13 cellular contexts compared by ENCODE assay signal in the genomic region with DNA sequence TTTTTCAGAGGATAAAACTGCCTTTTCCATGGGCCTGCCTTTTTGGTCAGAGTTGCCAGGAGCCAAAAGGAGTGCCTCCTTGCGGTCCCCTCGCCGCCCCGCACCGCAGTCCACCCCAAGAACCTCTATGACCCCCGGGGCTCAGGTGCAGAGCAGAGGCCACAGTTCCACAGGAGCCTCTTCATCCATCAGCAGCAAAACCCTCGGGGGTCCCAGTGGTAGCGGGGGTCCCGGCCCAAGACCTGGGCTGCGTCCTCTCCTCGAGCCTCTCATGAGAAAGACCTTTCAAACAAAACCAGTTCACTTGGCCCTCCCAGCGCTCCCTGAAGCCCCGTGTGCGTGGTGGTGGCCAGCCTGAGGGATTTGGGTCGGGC. TPM values are rescaled to one million over a fixed set of nuclear protein-coding genes. Genes with fewer than 3 reads are reported as not detected.
DNase-seq lines count a peak whose midpoint lies in the region; ATAC-seq, FAIRE-seq and TF ChIP-seq lines count a peak whose summit lies in the region.
"Had no signal": no experiment of that assay in that cellular context is flagged by ENCODE, and none has a peak within 500 bp of the region (broad histone marks: within the 10 kb centered on the region; RNA-seq: fewer than 3 reads in every experiment).

No MANE protein-coding gene starts in this region.

- FAIRE-seq in K562 (lab: Jason Lieb, UNC) (no peak), GM12892 (lab: Jason Lieb, UNC) (no peak)
- FAIRE-seq: TTC549 had no signal

- H3K27me3 Mint-ChIP-seq in activated T-cell treated with anti-CD3 and anti-CD28 coated beads, Interleukin-2, amount 50 U/mL, for 4 hours (ENCODE audit: low read depth) = no peaks in the 10 kb centered on the region

- peaks cover 8% of the 10 kb centered on the region; the same call in 1 of the 3 replicates for H3K36me3 ChIP-seq in K562 (ENCODE audit: control insufficient read depth, insufficient read depth, low read length)
- H3K36me3 ChIP-seq in lower lobe of right lung = no peaks in the 10 kb centered on the region
- no peaks in the 10 kb centered on the region for H3K36me3 ChIP-seq in stomach smooth muscle (ENCODE audit: control insufficient read depth in 2 of 2, insufficient read depth in 2 of 2, low read length in 2 of 2)

- H3K79me2 ChIP-seq in K562 (ENCODE audit: control insufficient read depth, insufficient read depth, low read length) = peaks cover 71% of the 10 kb centered on the region

- ATAC-seq in activated T-cell treated with anti-CD3 and anti-CD28 coated beads, Interleukin-2, amount 50 U/mL, for 4 hours = no peak
- no peak for ATAC-seq in K562
- no peak for ATAC-seq in lower lobe of right lung
- no peak for ATAC-seq in HG02840 (IDR thresholded peaks at IDR 0.05; ENCODE audit: low FRiP score, unreplicated experiment)

- no peaks in the 10 kb centered on the region for H4K20me1 ChIP-seq in K562 (replicated peaks; ENCODE audit: control insufficient read depth, insufficient read depth, low read length)

- H3K9me3 Mint-ChIP-seq in activated T-cell treated with anti-CD3 and anti-CD28 coated beads, Interleukin-2, amount 50 U/mL, for 4 hours = no peaks in the 10 kb centered on the region

- peaks cover 4% of the 10 kb centered on the region for H3K9me1 ChIP-seq in K562 (ENCODE audit: control insufficient read depth, insufficient read depth, low read length)

- no peak for TF ChIP-seq POLR2A in K562 (conservative IDR thresholded peaks at IDR 0.05)
- TF ChIP-seq POLR2A in GM12892 (IDR thresholded peaks at IDR 0.05; ENCODE audit: low read depth, low read length) = no peak

- H3K4me1 ChIP-seq in K562 (replicated peaks in 1 of 2; ENCODE audit: control insufficient read depth in 2 of 2, insufficient read depth in 2 of 2, low read length in 2 of 2) (peaks cover 35 to 78% of the 10 kb centered on the region in 2 experiments), lower lobe of right lung (peaks cover 23% of the 10 kb centered on the region), stomach smooth muscle (ENCODE audit: control insufficient read depth, insufficient read depth, low read length) (peaks cover 17% of the 10 kb centered on the region)

- peak overlapping the region; percentile 73 for H3K4me2 ChIP-seq in K562 (ENCODE audit: insufficient read depth, low read length)

- no peak for DNase-seq in activated T-cell treated with anti-CD3 and anti-CD28 coated beads, Interleukin-2, amount 50 U/mL, for 4 hours
- no peak for DNase-seq in activated T-cell treated with anti-CD3 and anti-CD28 coated beads for 4 hours
- no peak for DNase-seq in K562 (ENCODE audit: extremely low read depth in 1 of 4, low spot score in 3 of 4)
- DNase-seq in lower lobe of right lung = no peak
- DNase-seq in foreskin melanocyte = no peak
- DNase-seq in GM12892 (ENCODE audit: insufficient read length) = no peak
- DNase-seq: NCI-H748 treated with DMSO at 0.1 percent for 48 hours had no signal

- TF ChIP-seq EP300 in K562 (IDR thresholded peaks at IDR 0.05; ENCODE audit: low read length) = no peak

- H3K9ac ChIP-seq in K562 (ENCODE audit: insufficient read depth in 1 of 2, low read depth in 2 of 2, low read length in 2 of 2) (peak overlapping the region in 1 of 2 experiments; percentile 86; a peak in 3 of 4 replicates), stomach smooth muscle (ENCODE audit: low read length in 2 of 2) (no peak overlapping the region)

- no peaks in the 10 kb centered on the region for H3K27me3 ChIP-seq in K562 (ENCODE audit: control insufficient read depth in 2 of 2, insufficient read depth in 2 of 2, low read length in 2 of 2)
- no peaks in the 10 kb centered on the region for H3K27me3 ChIP-seq in lower lobe of right lung (ENCODE audit: low read depth)
- H3K27me3 ChIP-seq in stomach smooth muscle (ENCODE audit: control insufficient read depth in 1 of 2, insufficient read depth in 2 of 2, low read length in 2 of 2) = peaks cover 0 to 6% of the 10 kb centered on the region in 2 donors

- TF ChIP-seq CTCF in K562 (IDR thresholded peaks at IDR 0.05 in 2 of 3, conservative IDR thresholded peaks at IDR 0.05 in 1 of 3; ENCODE audit: insufficient read depth in 2 of 3, low read depth in 1 of 3, low read length in 3 of 3) = no peak
- TF ChIP-seq CTCF in lower lobe of right lung (IDR thresholded peaks at IDR 0.05) = no peak

- H3K4me3 ChIP-seq in K562 (no peak overlapping the region), lower lobe of right lung (peak overlapping the region; percentile 42), stomach smooth muscle (ENCODE audit: low read length in 2 of 2) (peak overlapping the region; percentile 56 to 68)

- H3K9me3 ChIP-seq in K562 (replicated peaks; ENCODE audit: control insufficient read depth, insufficient read depth, low read depth, low read length) (no peaks in the 10 kb centered on the region), lower lobe of right lung (no peaks in the 10 kb centered on the region), stomach smooth muscle (ENCODE audit: control insufficient read depth in 2 of 2, low read length in 2 of 2) (no peaks in the 10 kb centered on the region)

- no peak for TF ChIP-seq RAD21 in K562 (CRISPR knock-in tag; conservative IDR thresholded peaks at IDR 0.05 in 1 of 2, IDR thresholded peaks at IDR 0.05 in 1 of 2)

- in situ Hi-C loops in K562 (cut with MboI) = no loop called here

- POLR2A ChIA-PET in K562 (lab: Yijun Ruan, JAX) = interaction anchor here (0.6 to 3.2 kb wide), 5 partner anchors 8 to 69 kb away, joined by 3 to 18 read pairs (median 5); no protein-coding TSS in a partner anchor

- H3K27ac ChIP-seq in K562 (ENCODE audit: extremely low read depth, low read depth, low read length) = no peak overlapping the region
- H3K27ac ChIP-seq in lower lobe of right lung = no peak overlapping the region
- H3K27ac ChIP-seq in stomach smooth muscle (ENCODE audit: low read length) = no peak overlapping the region

- no TSS peak for BruUV-seq in K562 (replicated peaks; lab: Mats Ljungman, UMichigan)

- intact Hi-C loops in K562 (cut with micrococcal nuclease) (no loop called here), lower lobe of right lung (cut with DNase I) (no loop called here)

- H3K4me3 Mint-ChIP-seq in activated T-cell treated with anti-CD3 and anti-CD28 coated beads, Interleukin-2, amount 50 U/mL, for 4 hours = peak overlapping the region; percentile 67
- H3K4me3 Mint-ChIP-seq: memory B cell had no signal

- H2AFZ ChIP-seq in K562 (ENCODE audit: low read depth, low read length) = no peak overlapping the region

- peaks cover 26% of the 10 kb centered on the region for H3K4me1 Mint-ChIP-seq in activated T-cell treated with anti-CD3 and anti-CD28 coated beads, Interleukin-2, amount 50 U/mL, for 4 hours (ENCODE audit: low read depth)

- no peaks in the 10 kb centered on the region for H3K36me3 Mint-ChIP-seq in activated T-cell treated with anti-CD3 and anti-CD28 coated beads, Interleukin-2, amount 50 U/mL, for 4 hours (ENCODE audit: insufficient read depth)

- CTCF ChIA-PET in K562 (lab: Yijun Ruan, JAX; ENCODE audit: low intra/inter-chr PET ratio) = interaction anchor here (0.5 kb wide), 1 partner anchor 10 kb away, joined by 4 read pairs; no protein-coding TSS in a partner anchor

- WGBS in K562 (ENCODE audit: insufficient coverage, low coverage, missing lambda C conversion rate) = 61% methylated on average over 15 of the region's 15 CpGs

RNA-seq across cellular contexts. Expression of a gene that starts 16.8 kb away (rescaled TPM):
- total RNA-seq in activated T-cell treated with anti-CD3 and anti-CD28 coated beads, Interleukin-2, amount 50 U/mL, for 4 hours = 10 to 100 TPM in 1 of 3 donors, 1 to 10 TPM in 2; 7.0 to 10.1 (median 7.1) TPM
- total RNA-seq in K562 (2011; cell fraction: chromatin; rRNA removed; ENCODE audit: low replicate concordance) = 99.5 and 128 TPM in 2 replicates
- total RNA-seq in K562 (2011; cell fraction: nucleolus; rRNA removed) = 69.4 and 77.0 TPM in 2 replicates
- 69.0 and 126 TPM in 2 replicates for total RNA-seq in K562 (2011; cell fraction: nucleoplasm; rRNA removed)
- total RNA-seq in K562 (2014; rRNA removed) (11.9 and 15.6 TPM in 2 replicates), K562 (2014; rRNA removed; fragmentation: Illumina TruSeq; extraction: Trizol) (5.0 and 6.1 TPM in 2 replicates), K562 (2015; rRNA removed; fragmentation: Illumina TruSeq; extraction: Trizol) (10.7 and 11.0 TPM in 2 replicates), K562 (2021) (24.8 and 25.1 TPM in 2 replicates), lower lobe of right lung (12.9 TPM)
- polyA plus RNA-seq in K562 (2011; rRNA removed) (8.2 and 13.7 TPM in 2 replicates), K562 (2014; fragmentation: Illumina TruSeq; extraction: Trizol) (8.9 and 10.3 TPM in 2 replicates), K562 (2014; fragmentation: Nextera tagmentation; extraction: Ambion mirVana) (1 to 10 TPM; 1.3 to 2.1 TPM), K562 (2014; rRNA removed) (16.2 and 20.0 TPM in 2 replicates)
- 10.1 and 10.3 TPM in 2 replicates for polyA plus RNA-seq in K562 (2011; cell fraction: cytosol; rRNA removed)
- 85.0 and 102 TPM in 2 replicates for polyA plus RNA-seq in K562 (2011; cell fraction: nucleus; rRNA removed)
- 15.0 and 16.5 TPM in 2 replicates for polyA plus RNA-seq in K562 (2012)
- 10.9 and 12.1 TPM in 2 replicates for polyA minus RNA-seq in K562 (2011; rRNA and poly(A)+ RNA removed)
- 7.9 and 11.7 TPM in 2 replicates for polyA minus RNA-seq in K562 (2011; cell fraction: cytosol; rRNA and poly(A)+ RNA removed)
- 20.1 and 25.1 TPM in 2 replicates for polyA minus RNA-seq in K562 (2011; cell fraction: nucleus; rRNA and poly(A)+ RNA removed)
- 1.7 TPM for polyA plus RNA-seq in GM12892 (2012; ENCODE audit: missing spikeins)

RNA-seq across cellular contexts. Expression of a gene that starts 17.2 kb away (rescaled TPM):
- total RNA-seq in activated T-cell treated with anti-CD3 and anti-CD28 coated beads, Interleukin-2, amount 50 U/mL, for 4 hours = not detected
- total RNA-seq in K562 (2011; cell fraction: chromatin; rRNA removed; ENCODE audit: low replicate concordance) = 0.37 TPM in 1 of 2 replicates, not detected in the other
- total RNA-seq in K562 (2011; cell fraction: nucleolus; rRNA removed) = 0.17 TPM in 1 of 2 replicates, not detected in the other
- 0.66 TPM in 1 of 2 replicates, not detected in the other for total RNA-seq in K562 (2011; cell fraction: nucleoplasm; rRNA removed)
- total RNA-seq in K562 (2014; rRNA removed) = 0.12 TPM in 1 of 2 replicates, not detected in the other
- total RNA-seq in K562 (2014; rRNA removed; fragmentation: Illumina TruSeq; extraction: Trizol) = not detected in 2 replicates
- not detected in 2 replicates for total RNA-seq in K562 (2015; rRNA removed; fragmentation: Illumina TruSeq; extraction: Trizol)
- 0.18 and 0.22 TPM in 2 replicates for total RNA-seq in K562 (2021)
- 0.07 and 0.12 TPM in 2 replicates for polyA plus RNA-seq in K562 (2011; rRNA removed)
- polyA plus RNA-seq in K562 (2011; cell fraction: cytosol; rRNA removed) = 0.07 and 0.12 TPM in 2 replicates
- 0.11 and 0.24 TPM in 2 replicates for polyA plus RNA-seq in K562 (2011; cell fraction: nucleus; rRNA removed)
- polyA plus RNA-seq in K562 (2012) = 0.23 and 0.32 TPM in 2 replicates
- 0.09 and 0.17 TPM in 2 replicates for polyA plus RNA-seq in K562 (2014; fragmentation: Illumina TruSeq; extraction: Trizol)
- not detected for polyA plus RNA-seq in K562 (2014; fragmentation: Nextera tagmentation; extraction: Ambion mirVana)
- not detected in 2 replicates for polyA plus RNA-seq in K562 (2014; rRNA removed)
- polyA minus RNA-seq in K562 (2011; rRNA and poly(A)+ RNA removed) = not detected in 2 replicates
- not detected in 2 replicates for polyA minus RNA-seq in K562 (2011; cell fraction: cytosol; rRNA and poly(A)+ RNA removed)
- not detected in 2 replicates for polyA minus RNA-seq in K562 (2011; cell fraction: nucleus; rRNA and poly(A)+ RNA removed)
- 4.3 TPM for total RNA-seq in lower lobe of right lung
- polyA plus RNA-seq in GM12892 (2012; ENCODE audit: missing spikeins) = not detected
- total RNA-seq: LHCN-M2, urinary bladder had no signal
